In genomic region chr9:33197279-33197678, GRCh38 we compare ENCODE assay signal across 20 cellular contexts. TPM values are rescaled to one million over a fixed set of nuclear protein-coding genes. Genes with fewer than 3 reads are reported as not detected.
DNase-seq lines count a peak whose midpoint lies in the region; ATAC-seq and TF ChIP-seq lines count a peak whose summit lies in the region.
"Had no signal": no experiment of that assay in that cellular context is flagged by ENCODE, and none has a peak within 500 bp of the region (broad histone marks: within the 10 kb centered on the region; RNA-seq: fewer than 3 reads in every experiment).

No MANE protein-coding gene starts in this region.

- ATAC-seq in right cardiac atrium (peak; percentile 84 to 93), sciatic nerve (peak; percentile 87), HG02610 (IDR thresholded peaks at IDR 0.05; ENCODE audit: unreplicated experiment) (no peak), HG02981 (IDR thresholded peaks at IDR 0.05; ENCODE audit: unreplicated experiment) (no peak)

- TF ChIP-seq CTCF in breast epithelium (IDR thresholded peaks at IDR 0.05) = no peak
- no peak for TF ChIP-seq CTCF in MCF 10A (IDR thresholded peaks at IDR 0.05; ENCODE audit: unreplicated experiment)

- H3K9me3 Mint-ChIP-seq in MCF 10A (ENCODE audit: unreplicated experiment) = no peaks in the 10 kb centered on the region
- H3K9me3 Mint-ChIP-seq: memory B cell, neural crest cell had no signal

- 63% methylated on average over 2 of the region's 2 CpGs for WGBS in right cardiac atrium

- no peaks in the 10 kb centered on the region for H3K36me3 ChIP-seq in breast epithelium

- DNase-seq in breast epithelium (ENCODE audit: low spot score in 2 of 2) = peak in 1 of 2 donors; percentile 27
- DNase-seq in MCF 10A (ENCODE audit: unreplicated experiment) = no peak
- peak; percentile 62 to 86 (median 66) for DNase-seq in right cardiac atrium
- no peak for DNase-seq in sciatic nerve (ENCODE audit: low spot score)
- DNase-seq in NOMO-1 (lab: John Stamatoyannopoulos, UW; ENCODE audit: unreplicated experiment in 2 of 2) = no peak
- DNase-seq in HPDE6-E6E7 (ENCODE audit: extremely low spot score) = no peak
- DNase-seq: activated CD4-positive, alpha-beta T cell treated with anti-CD3 and anti-CD28 coated beads, Interleukin-2, amount 50 U/mL, for 4 hours; activated naive CD4-positive, alpha-beta T cell; activated T-cell treated with anti-CD3 and anti-CD28 coated beads for 4 hours; GOT3; NCI-H146; NCI-H226; stimulated activated CD4-positive, alpha-beta T cell treated with anti-CD3 and anti-CD28 coated beads, Interleukin-2, amount 100 ng/mL, for 24 hours; substantia nigra had no signal

- no peak overlapping the region for H3K4me3 ChIP-seq in breast epithelium
- H3K4me3 ChIP-seq in right cardiac atrium (ENCODE audit: low read length) = no peak overlapping the region

- no peaks in the 10 kb centered on the region for H3K27me3 Mint-ChIP-seq in MCF 10A (ENCODE audit: insufficient read depth, unreplicated experiment)
- H3K27me3 Mint-ChIP-seq: memory B cell had no signal

- BruUV-seq in MCF 10A (replicated peaks; lab: Mats Ljungman, UMichigan) = no TSS peak

- POLR2A ChIA-PET in MCF 10A (lab: Yijun Ruan, JAX) = interaction anchor here (0.7 kb wide), 1 partner anchor 10 kb away, joined by 3 read pairs; no protein-coding TSS in a partner anchor

- H3K27me3 ChIP-seq in breast epithelium = no peaks in the 10 kb centered on the region
- H3K27me3 ChIP-seq in right cardiac atrium (ENCODE audit: control insufficient read depth, insufficient read depth) = no peaks in the 10 kb centered on the region

- no peak overlapping the region for H3K27ac Mint-ChIP-seq in MCF 10A (ENCODE audit: low read depth, unreplicated experiment)
- H3K27ac Mint-ChIP-seq: memory B cell had no signal

- intact Hi-C loops in breast epithelium (cut with DNase I; ENCODE audit: low total_unique reads) (no loop called here), MCF 10A (cut with micrococcal nuclease) (no loop called here), right cardiac atrium (cut with DNase I) (no loop called here), sciatic nerve (cut with DNase I) (no loop called here)

- no peak for TF ChIP-seq POLR2A in breast epithelium (IDR thresholded peaks at IDR 0.05)

- H3K36me3 Mint-ChIP-seq in MCF 10A (ENCODE audit: insufficient read depth, unreplicated experiment) = no peaks in the 10 kb centered on the region
- H3K36me3 Mint-ChIP-seq: memory B cell had no signal

- no peak overlapping the region for H3K4me3 Mint-ChIP-seq in MCF 10A (ENCODE audit: unreplicated experiment)
- H3K4me3 Mint-ChIP-seq: memory B cell, neural crest cell had no signal

- peaks cover 7% of the 10 kb centered on the region for H3K4me1 Mint-ChIP-seq in MCF 10A (ENCODE audit: insufficient read depth, unreplicated experiment)
- H3K4me1 Mint-ChIP-seq: neural crest cell had no signal

- H3K27ac ChIP-seq in breast epithelium (peak overlapping the region; percentile 48 to 56), right cardiac atrium (ENCODE audit: low read length) (peak overlapping the region; percentile 68)
- H3K27ac ChIP-seq: 22Rv1 had no signal

- CTCF ChIA-PET in MCF 10A (lab: Yijun Ruan, JAX) = interaction anchor here (0.6 to 0.7 kb wide), 2 partner anchors 18 to 1574 kb away, joined by 3 to 4 read pairs; no protein-coding TSS in a partner anchor

- no peaks in the 10 kb centered on the region for H3K9me3 ChIP-seq in breast epithelium
- H3K9me3 ChIP-seq in right cardiac atrium (ENCODE audit: control insufficient read depth, low read length) = no peaks in the 10 kb centered on the region

- H3K4me1 ChIP-seq in breast epithelium (no peaks in the 10 kb centered on the region), right cardiac atrium (ENCODE audit: control insufficient read depth, insufficient read depth, low read length) (peaks cover 1% of the 10 kb centered on the region)

RNA-seq across cellular contexts. Expression of gene B4GALT1, which starts 30.1 kb away (rescaled TPM):
- total RNA-seq in breast epithelium (10 to 100 TPM; 60.8 to 81.8 (median 66.2) TPM), MCF 10A (2022) (155 and 184 TPM in 2 replicates), right cardiac atrium (100 to 1,000 TPM in 1 of 4 donors, 10 to 100 TPM in 3; 44.0 to 137 (median 58.3) TPM), sciatic nerve (85.3 TPM)
- 24.7 TPM for polyA plus RNA-seq in right cardiac atrium

RNA-seq across cellular contexts. Expression of gene SPINK4, which starts 42.7 kb away (rescaled TPM):
- total RNA-seq in breast epithelium (not detected), MCF 10A (2022) (not detected in 2 replicates), right cardiac atrium (not detected), sciatic nerve (not detected)
- polyA plus RNA-seq in right cardiac atrium = not detected
- total RNA-seq: neural crest cell had no signal
- polyA plus RNA-seq: BJ had no signal

Comparison
In these comparisons a context has a peak if more than half of its experiments do, and no peak if none do; other contexts are left out.
1. DNase-seq: peak in right cardiac atrium (3 of 3); none in MCF 10A (single experiment), sciatic nerve (single experiment), NOMO-1 (0 of 2) and HPDE6-E6E7 (single experiment).
2. ATAC-seq: peak in right cardiac atrium (2 of 2) and sciatic nerve (single experiment); none in HG02610 (single experiment) and HG02981 (single experiment).